ENCODE assay signal across 8 cellular contexts in the genomic region with DNA sequence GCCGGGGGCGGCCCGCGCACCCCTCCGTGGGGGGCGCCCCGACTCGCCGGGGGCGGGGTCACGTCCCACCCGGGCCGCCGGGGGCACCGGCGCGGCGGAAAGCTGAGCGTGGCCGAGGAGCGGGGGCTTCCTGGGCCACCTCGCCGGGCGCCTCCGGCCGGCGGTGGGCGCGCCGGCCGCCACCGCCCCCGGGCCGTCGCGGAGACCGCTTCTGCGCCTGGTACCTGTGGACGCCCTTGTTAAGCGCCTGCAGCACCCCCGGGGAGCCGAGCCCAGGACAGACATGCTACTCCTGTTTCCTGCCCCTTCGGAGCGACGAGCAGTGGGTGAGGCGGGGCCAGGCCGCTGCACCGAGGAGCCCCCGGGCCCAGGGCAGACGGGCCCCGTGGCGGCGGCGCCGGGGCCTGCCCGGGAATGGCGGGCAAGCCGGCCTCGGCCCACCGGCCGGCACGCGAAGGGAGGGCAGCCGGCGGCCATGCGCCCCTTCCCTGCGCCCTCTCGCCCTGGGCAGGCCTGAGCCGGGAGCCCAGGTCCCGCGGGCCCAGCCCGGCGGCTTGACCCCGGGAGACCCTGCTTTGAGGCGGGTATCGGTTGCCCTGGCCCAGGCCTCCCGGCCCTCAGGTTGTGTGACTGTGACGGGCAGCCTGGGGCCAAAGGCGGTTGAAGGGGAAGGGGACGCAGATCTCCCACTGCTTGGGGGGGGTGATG. TPM values are rescaled to one million over a fixed set of nuclear protein-coding genes. Genes with fewer than 3 reads are reported as not detected.
A peak's percentile ranks its signal among the peaks of the same experiment; 100 is the strongest.
DNase-seq lines count a peak whose midpoint lies in the region; ATAC-seq and TF ChIP-seq lines count a peak whose summit lies in the region.

No MANE protein-coding gene starts in this region.

- CTCF ChIA-PET in AG04450 (lab: Charles Lee), result interaction anchor here (1.0 kb wide), 2 partner anchors 9 to 49 kb away, joined by 3 to 4 read pairs; no protein-coding TSS in a partner anchor

- peak overlapping the region; percentile 65 for H3K27ac ChIP-seq in AG04450 (ENCODE audit: low read depth, low read length)

- DNase-seq in AG04450 (ENCODE audit: low read depth, low spot score), result no peak
- DNase-seq in activated CD4-positive, CD25-positive, alpha-beta regulatory T cell (lab: John Stamatoyannopoulos, UW), result peak; percentile 27 to 44 (median 38)
- peak; percentile 28 for DNase-seq in cerebellar cortex (ENCODE audit: low spot score)
- peak; percentile 70 for DNase-seq in left lobe of liver (ENCODE audit: low spot score)
- DNase-seq in stimulated activated CD4-positive, alpha-beta T cell treated with anti-CD3 and anti-CD28 coated beads, Interleukin-4, amount 100 ng/mL, for 4 hours, result peak; percentile 42 to 50

- TF ChIP-seq CTCF in AG04450 (IDR thresholded peaks at IDR 0.05; ENCODE audit: low read depth, low read length), result no peak

- POLR2A ChIA-PET in AG04450 (lab: Yijun Ruan, JAX), result interaction anchor here (1.0 to 1.4 kb wide), 2 partner anchors 39 to 122 kb away, joined by 4 to 12 read pairs; no protein-coding TSS in a partner anchor

- H3K4me3 ChIP-seq in AG04450 (ENCODE audit: low read depth, low read length), result no peak overlapping the region

- H3K9me3 ChIP-seq in AG04450 (ENCODE audit: control insufficient read depth, insufficient read depth, low read length), result no peaks in the 10 kb centered on the region

- peak; percentile 14 for ATAC-seq in GM19035 (IDR thresholded peaks at IDR 0.05; ENCODE audit: unreplicated experiment)
- peak; percentile 16 for ATAC-seq in HG03439 (IDR thresholded peaks at IDR 0.05; ENCODE audit: unreplicated experiment)
- peak; percentile 37 for ATAC-seq in left lobe of liver
- no peak for ATAC-seq in HG02938 (IDR thresholded peaks at IDR 0.05; ENCODE audit: unreplicated experiment)

- no peaks in the 10 kb centered on the region for H3K27me3 ChIP-seq in AG04450 (ENCODE audit: control insufficient read depth, insufficient read depth, low read length)

RNA-seq across cellular contexts. Expression of gene KDM2A, which starts 0.8 kb away (rescaled TPM):
- 52.2 and 53.0 TPM in 2 replicates for polyA plus RNA-seq in AG04450 (2011; rRNA removed)
- 115 and 122 TPM in 2 replicates for polyA minus RNA-seq in AG04450 (2011; rRNA and poly(A)+ RNA removed)
- 39.0 TPM for total RNA-seq in left lobe of liver
